Comparison of ENCODE assay signal across 1 cellular context in the genomic region with DNA sequence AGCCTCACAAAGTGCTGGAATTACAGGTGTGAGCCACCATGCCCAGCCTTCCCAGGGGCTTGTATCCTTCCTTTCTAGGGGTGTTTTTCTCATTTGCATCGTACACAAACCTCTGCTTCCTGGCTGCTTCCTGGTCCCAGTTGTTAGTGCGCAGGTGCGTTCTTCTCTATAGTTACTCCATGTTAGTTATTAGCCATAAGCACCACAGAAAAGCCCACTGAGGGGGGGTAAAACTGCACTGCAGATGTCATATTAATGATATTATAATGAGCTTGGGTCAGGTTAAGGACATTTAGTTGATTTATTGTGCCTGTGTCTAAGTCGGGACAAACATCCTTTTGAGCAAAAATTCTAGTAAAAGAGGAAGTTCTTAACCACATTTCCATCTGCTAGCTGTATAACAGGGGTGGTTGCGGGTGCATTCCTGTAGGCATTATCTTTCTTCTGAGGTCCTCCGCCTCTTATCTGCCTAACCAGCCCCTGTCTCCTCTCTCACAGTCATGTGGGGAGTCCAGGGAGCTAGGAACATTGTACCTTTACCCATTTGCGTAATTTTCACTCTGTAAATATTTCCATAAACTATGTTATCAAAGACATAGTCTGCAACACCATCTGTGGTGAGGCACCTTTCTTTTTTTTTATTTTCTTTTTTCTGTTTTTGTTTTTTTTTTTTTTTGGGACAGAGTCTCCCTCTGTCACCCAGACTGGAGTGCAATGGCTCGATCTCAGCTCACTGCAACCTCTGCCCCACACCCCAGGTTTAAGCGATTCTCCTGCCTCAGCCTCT.
TF ChIP-seq lines count a peak whose summit lies in the region.

No MANE protein-coding gene starts in this region.

TF ChIP-seq in HepG2, 621 proteins besides CTCF, POLR2A, EP300 and RAD21 (continued from another document and continues in another):
- TF ChIP-seq MATR3 (CRISPR knock-in tag; IDR thresholded peaks at IDR 0.05): no peak
- no peak for TF ChIP-seq ZSCAN31 (CRISPR knock-in tag; IDR thresholded peaks at IDR 0.05; ENCODE audit: low read depth)
- no peak for TF ChIP-seq KDM5A (IDR thresholded peaks at IDR 0.05; ENCODE audit: borderline replicate concordance, low read length)
- peak; percentile 94 for TF ChIP-seq PHF21A (CRISPR knock-in tag; IDR thresholded peaks at IDR 0.05)
- TF ChIP-seq ZNF34 (CRISPR knock-in tag; IDR thresholded peaks at IDR 0.05; ENCODE audit: borderline replicate concordance): no peak
- TF ChIP-seq, protein P1, sequence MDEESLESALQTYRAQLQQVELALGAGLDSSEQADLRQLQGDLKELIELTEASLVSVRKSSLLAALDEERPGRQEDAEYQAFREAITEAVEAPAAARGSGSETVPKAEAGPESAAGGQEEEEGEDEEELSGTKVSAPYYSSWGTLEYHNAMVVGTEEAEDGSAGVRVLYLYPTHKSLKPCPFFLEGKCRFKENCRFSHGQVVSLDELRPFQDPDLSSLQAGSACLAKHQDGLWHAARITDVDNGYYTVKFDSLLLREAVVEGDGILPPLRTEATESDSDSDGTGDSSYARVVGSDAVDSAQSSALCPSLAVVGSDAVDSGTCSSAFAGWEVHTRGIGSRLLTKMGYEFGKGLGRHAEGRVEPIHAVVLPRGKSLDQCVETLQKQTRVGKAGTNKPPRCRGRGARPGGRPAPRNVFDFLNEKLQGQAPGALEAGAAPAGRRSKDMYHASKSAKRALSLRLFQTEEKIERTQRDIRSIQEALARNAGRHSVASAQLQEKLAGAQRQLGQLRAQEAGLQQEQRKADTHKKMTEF (CRISPR knock-in tag; IDR thresholded peaks at IDR 0.05): peak; percentile 56
- TF ChIP-seq NONO (IDR thresholded peaks at IDR 0.05): no peak
- TF ChIP-seq NONO (CRISPR knock-in tag; conservative IDR thresholded peaks at IDR 0.05): peak; percentile 4; the same call in 1 of the 2 replicates
- no peak for TF ChIP-seq FOXK2 (IDR thresholded peaks at IDR 0.05)
- no peak; the same call in 1 of the 2 replicates for TF ChIP-seq ZNF484 (CRISPR knock-in tag; IDR thresholded peaks at IDR 0.05; ENCODE audit: borderline replicate concordance, low read depth)
- no peak for TF ChIP-seq HHEX (CRISPR knock-in tag; IDR thresholded peaks at IDR 0.05)
- TF ChIP-seq, protein P2, sequence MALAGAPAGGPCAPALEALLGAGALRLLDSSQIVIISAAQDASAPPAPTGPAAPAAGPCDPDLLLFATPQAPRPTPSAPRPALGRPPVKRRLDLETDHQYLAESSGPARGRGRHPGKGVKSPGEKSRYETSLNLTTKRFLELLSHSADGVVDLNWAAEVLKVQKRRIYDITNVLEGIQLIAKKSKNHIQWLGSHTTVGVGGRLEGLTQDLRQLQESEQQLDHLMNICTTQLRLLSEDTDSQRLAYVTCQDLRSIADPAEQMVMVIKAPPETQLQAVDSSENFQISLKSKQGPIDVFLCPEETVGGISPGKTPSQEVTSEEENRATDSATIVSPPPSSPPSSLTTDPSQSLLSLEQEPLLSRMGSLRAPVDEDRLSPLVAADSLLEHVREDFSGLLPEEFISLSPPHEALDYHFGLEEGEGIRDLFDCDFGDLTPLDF (CRISPR knock-in tag; IDR thresholded peaks at IDR 0.05): no peak
- TF ChIP-seq RXRA (CRISPR knock-in tag; IDR thresholded peaks at IDR 0.05): peak; percentile 50; the same call in 1 of the 2 replicates
- no peak for TF ChIP-seq CBX2 (IDR thresholded peaks at IDR 0.05; ENCODE audit: low read depth, low read length)
- peak; percentile 47; the same call in 1 of the 2 replicates for TF ChIP-seq CBX2 (CRISPR knock-in tag; IDR thresholded peaks at IDR 0.05; ENCODE audit: low read depth)
- TF ChIP-seq, protein P3, sequence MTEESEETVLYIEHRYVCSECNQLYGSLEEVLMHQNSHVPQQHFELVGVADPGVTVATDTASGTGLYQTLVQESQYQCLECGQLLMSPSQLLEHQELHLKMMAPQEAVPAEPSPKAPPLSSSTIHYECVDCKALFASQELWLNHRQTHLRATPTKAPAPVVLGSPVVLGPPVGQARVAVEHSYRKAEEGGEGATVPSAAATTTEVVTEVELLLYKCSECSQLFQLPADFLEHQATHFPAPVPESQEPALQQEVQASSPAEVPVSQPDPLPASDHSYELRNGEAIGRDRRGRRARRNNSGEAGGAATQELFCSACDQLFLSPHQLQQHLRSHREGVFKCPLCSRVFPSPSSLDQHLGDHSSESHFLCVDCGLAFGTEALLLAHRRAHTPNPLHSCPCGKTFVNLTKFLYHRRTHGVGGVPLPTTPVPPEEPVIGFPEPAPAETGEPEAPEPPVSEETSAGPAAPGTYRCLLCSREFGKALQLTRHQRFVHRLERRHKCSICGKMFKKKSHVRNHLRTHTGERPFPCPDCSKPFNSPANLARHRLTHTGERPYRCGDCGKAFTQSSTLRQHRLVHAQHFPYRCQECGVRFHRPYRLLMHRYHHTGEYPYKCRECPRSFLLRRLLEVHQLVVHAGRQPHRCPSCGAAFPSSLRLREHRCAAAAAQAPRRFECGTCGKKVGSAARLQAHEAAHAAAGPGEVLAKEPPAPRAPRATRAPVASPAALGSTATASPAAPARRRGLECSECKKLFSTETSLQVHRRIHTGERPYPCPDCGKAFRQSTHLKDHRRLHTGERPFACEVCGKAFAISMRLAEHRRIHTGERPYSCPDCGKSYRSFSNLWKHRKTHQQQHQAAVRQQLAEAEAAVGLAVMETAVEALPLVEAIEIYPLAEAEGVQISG (CRISPR knock-in tag; IDR thresholded peaks at IDR 0.05): peak; percentile 32; the same call in 1 of the 2 replicates
- TF ChIP-seq RBM39 (IDR thresholded peaks at IDR 0.05; ENCODE audit: low read depth, low read length, poor library complexity, severe bottlenecking): no peak
- TF ChIP-seq, protein P4, sequence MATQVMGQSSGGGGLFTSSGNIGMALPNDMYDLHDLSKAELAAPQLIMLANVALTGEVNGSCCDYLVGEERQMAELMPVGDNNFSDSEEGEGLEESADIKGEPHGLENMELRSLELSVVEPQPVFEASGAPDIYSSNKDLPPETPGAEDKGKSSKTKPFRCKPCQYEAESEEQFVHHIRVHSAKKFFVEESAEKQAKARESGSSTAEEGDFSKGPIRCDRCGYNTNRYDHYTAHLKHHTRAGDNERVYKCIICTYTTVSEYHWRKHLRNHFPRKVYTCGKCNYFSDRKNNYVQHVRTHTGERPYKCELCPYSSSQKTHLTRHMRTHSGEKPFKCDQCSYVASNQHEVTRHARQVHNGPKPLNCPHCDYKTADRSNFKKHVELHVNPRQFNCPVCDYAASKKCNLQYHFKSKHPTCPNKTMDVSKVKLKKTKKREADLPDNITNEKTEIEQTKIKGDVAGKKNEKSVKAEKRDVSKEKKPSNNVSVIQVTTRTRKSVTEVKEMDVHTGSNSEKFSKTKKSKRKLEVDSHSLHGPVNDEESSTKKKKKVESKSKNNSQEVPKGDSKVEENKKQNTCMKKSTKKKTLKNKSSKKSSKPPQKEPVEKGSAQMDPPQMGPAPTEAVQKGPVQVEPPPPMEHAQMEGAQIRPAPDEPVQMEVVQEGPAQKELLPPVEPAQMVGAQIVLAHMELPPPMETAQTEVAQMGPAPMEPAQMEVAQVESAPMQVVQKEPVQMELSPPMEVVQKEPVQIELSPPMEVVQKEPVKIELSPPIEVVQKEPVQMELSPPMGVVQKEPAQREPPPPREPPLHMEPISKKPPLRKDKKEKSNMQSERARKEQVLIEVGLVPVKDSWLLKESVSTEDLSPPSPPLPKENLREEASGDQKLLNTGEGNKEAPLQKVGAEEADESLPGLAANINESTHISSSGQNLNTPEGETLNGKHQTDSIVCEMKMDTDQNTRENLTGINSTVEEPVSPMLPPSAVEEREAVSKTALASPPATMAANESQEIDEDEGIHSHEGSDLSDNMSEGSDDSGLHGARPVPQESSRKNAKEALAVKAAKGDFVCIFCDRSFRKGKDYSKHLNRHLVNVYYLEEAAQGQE (IDR thresholded peaks at IDR 0.05; ENCODE audit: borderline replicate concordance in 1 of 2, low read depth in 1 of 2, low read length in 2 of 2): peak in 1 of 2 experiments; percentile 15; a peak in 1 of 4 replicates
- TF ChIP-seq MYNN (CRISPR knock-in tag; IDR thresholded peaks at IDR 0.05; ENCODE audit: low read depth): no peak
- no peak for TF ChIP-seq ZNF569 (CRISPR knock-in tag; IDR thresholded peaks at IDR 0.05; ENCODE audit: borderline replicate concordance)
- no peak for TF ChIP-seq ZBTB7A (CRISPR knock-in tag; IDR thresholded peaks at IDR 0.05)
- no peak for TF ChIP-seq FOXA1 (IDR thresholded peaks at IDR 0.05)
- TF ChIP-seq FOXA1 (CRISPR knock-in tag; IDR thresholded peaks at IDR 0.05): peak; percentile 53
- TF ChIP-seq ZNF446 (CRISPR knock-in tag; IDR thresholded peaks at IDR 0.05): no peak
- TF ChIP-seq, protein P5, sequence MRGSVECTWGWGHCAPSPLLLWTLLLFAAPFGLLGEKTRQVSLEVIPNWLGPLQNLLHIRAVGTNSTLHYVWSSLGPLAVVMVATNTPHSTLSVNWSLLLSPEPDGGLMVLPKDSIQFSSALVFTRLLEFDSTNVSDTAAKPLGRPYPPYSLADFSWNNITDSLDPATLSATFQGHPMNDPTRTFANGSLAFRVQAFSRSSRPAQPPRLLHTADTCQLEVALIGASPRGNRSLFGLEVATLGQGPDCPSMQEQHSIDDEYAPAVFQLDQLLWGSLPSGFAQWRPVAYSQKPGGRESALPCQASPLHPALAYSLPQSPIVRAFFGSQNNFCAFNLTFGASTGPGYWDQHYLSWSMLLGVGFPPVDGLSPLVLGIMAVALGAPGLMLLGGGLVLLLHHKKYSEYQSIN (CRISPR knock-in tag; IDR thresholded peaks at IDR 0.05; ENCODE audit: borderline replicate concordance): no peak
- no peak for TF ChIP-seq SYNCRIP (IDR thresholded peaks at IDR 0.05; ENCODE audit: insufficient read depth, low read depth, low read length)
- TF ChIP-seq, protein P6, sequence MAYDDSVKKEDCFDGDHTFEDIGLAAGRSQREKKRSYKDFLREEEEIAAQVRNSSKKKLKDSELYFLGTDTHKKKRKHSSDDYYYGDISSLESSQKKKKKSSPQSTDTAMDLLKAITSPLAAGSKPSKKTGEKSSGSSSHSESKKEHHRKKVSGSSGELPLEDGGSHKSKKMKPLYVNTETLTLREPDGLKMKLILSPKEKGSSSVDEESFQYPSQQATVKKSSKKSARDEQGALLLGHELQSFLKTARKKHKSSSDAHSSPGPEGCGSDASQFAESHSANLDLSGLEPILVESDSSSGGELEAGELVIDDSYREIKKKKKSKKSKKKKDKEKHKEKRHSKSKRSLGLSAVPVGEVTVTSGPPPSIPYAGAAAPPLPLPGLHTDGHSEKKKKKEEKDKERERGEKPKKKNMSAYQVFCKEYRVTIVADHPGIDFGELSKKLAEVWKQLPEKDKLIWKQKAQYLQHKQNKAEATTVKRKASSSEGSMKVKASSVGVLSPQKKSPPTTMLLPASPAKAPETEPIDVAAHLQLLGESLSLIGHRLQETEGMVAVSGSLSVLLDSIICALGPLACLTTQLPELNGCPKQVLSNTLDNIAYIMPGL (CRISPR knock-in tag; IDR thresholded peaks at IDR 0.05; ENCODE audit: borderline replicate concordance in 1 of 2, low read depth in 1 of 2): no peak; a peak in 1 of 4 replicates
- no peak for TF ChIP-seq NFE2L2 (IDR thresholded peaks at IDR 0.05; ENCODE audit: low read length)
- no peak for TF ChIP-seq ATAD3A (CRISPR knock-in tag; IDR thresholded peaks at IDR 0.05)
- TF ChIP-seq KDM4B (CRISPR knock-in tag; IDR thresholded peaks at IDR 0.05): no peak
- no peak for TF ChIP-seq MAFK (conservative IDR thresholded peaks at IDR 0.05 in 1 of 2, IDR thresholded peaks at IDR 0.05 in 1 of 2; ENCODE audit: low read length in 2 of 2)
- TF ChIP-seq ZNF781 (CRISPR knock-in tag; IDR thresholded peaks at IDR 0.05; ENCODE audit: borderline replicate concordance, not compliant biosample characterization): no peak
- no peak for TF ChIP-seq ZNF430 (CRISPR knock-in tag; IDR thresholded peaks at IDR 0.05)
- TF ChIP-seq MIER3 (CRISPR knock-in tag; IDR thresholded peaks at IDR 0.05; ENCODE audit: borderline replicate concordance): peak; percentile 34; the same call in 1 of the 2 replicates
- TF ChIP-seq ZFP82 (CRISPR knock-in tag; IDR thresholded peaks at IDR 0.05; ENCODE audit: borderline replicate concordance): no peak
- no peak for TF ChIP-seq ZNF567 (CRISPR knock-in tag; IDR thresholded peaks at IDR 0.05; ENCODE audit: borderline replicate concordance)
- TF ChIP-seq ZNF614 (CRISPR knock-in tag; IDR thresholded peaks at IDR 0.05; ENCODE audit: borderline replicate concordance): no peak
- TF ChIP-seq, protein P7, sequence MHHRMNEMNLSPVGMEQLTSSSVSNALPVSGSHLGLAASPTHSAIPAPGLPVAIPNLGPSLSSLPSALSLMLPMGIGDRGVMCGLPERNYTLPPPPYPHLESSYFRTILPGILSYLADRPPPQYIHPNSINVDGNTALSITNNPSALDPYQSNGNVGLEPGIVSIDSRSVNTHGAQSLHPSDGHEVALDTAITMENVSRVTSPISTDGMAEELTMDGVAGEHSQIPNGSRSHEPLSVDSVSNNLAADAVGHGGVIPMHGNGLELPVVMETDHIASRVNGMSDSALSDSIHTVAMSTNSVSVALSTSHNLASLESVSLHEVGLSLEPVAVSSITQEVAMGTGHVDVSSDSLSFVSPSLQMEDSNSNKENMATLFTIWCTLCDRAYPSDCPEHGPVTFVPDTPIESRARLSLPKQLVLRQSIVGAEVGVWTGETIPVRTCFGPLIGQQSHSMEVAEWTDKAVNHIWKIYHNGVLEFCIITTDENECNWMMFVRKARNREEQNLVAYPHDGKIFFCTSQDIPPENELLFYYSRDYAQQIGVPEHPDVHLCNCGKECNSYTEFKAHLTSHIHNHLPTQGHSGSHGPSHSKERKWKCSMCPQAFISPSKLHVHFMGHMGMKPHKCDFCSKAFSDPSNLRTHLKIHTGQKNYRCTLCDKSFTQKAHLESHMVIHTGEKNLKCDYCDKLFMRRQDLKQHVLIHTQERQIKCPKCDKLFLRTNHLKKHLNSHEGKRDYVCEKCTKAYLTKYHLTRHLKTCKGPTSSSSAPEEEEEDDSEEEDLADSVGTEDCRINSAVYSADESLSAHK (CRISPR knock-in tag; IDR thresholded peaks at IDR 0.05; ENCODE audit: borderline replicate concordance): no peak
